Comparison of ENCODE assay signal across 32 cellular contexts in genomic region chr7:39295791-39296190, GRCh38.
"Had no signal": no experiment of that assay in that cellular context is flagged by ENCODE, and none has a peak within 500 bp of the region (broad histone marks: within the 10 kb centered on the region; RNA-seq: fewer than 3 reads in every experiment).

No MANE protein-coding gene starts in this region.

- FAIRE-seq: astrocyte, bronchial epithelial cell had no signal

- DNase-seq: activated effector memory CD4-positive, alpha-beta T cell treated with anti-CD3 and anti-CD28 coated beads, Interleukin-2, amount 50 U/mL, for 16 hours; activated effector memory CD4-positive, alpha-beta T cell treated with Interleukin-2 at 50 U/mL for 16 hours; activated gamma-delta T cell; activated gamma-delta T cell treated with Interleukin-2 at 50 U/mL for 16 hours; activated naive CD4-positive, alpha-beta T cell; activated naive CD4-positive, alpha-beta T cell treated with anti-CD3 and anti-CD28 coated beads for 36 hours; activated naive CD4-positive, alpha-beta T cell treated with anti-CD3 and anti-CD28 coated beads, Interleukin-2, amount 10 ng/mL, durations not matched to agents 7 days and 5 days; activated naive CD4-positive, alpha-beta T cell treated with anti-CD3 and anti-CD28 coated beads, Interleukin-2, amount 50 U/mL, for 16 hours; activated naive CD4-positive, alpha-beta T cell treated with Interleukin-2 at 50 U/mL for 16 hours; activated naive CD8-positive, alpha-beta T cell treated with anti-CD3 and anti-CD28 coated beads for 36 hours; activated naive CD8-positive, alpha-beta T cell treated with anti-CD3 and anti-CD28 coated beads, Interleukin-2, amount 10 ng/mL, durations not matched to agents 7 days and 5 days; activated naive CD8-positive, alpha-beta T cell treated with anti-CD3 and anti-CD28 coated beads, Interleukin-2, amount 50 U/mL, for 24 hours; activated T-cell treated with anti-CD3 and anti-CD28 coated beads, Interleukin-2, amount 50 U/mL, for 1 hour; activated T-cell treated with anti-CD3 and anti-CD28 coated beads, Interleukin-2, amount 50 U/mL, for 24 hours; activated T-cell treated with anti-CD3 and anti-CD28 coated beads, Interleukin-2, amount 50 U/mL, for 4 hours; activated T-cell treated with anti-CD3 and anti-CD28 coated beads, Interleukin-2, amount 50 U/mL, for 48 hours; activated T-cell treated with anti-CD3 and anti-CD28 coated beads, Interleukin-2, amount 50 U/mL, for 72 hours; adrenal gland; amniotic stem cell; amygdala; anterior cingulate cortex; aorta; body of pancreas; brain microvascular endothelial cell; caudate nucleus; central memory CD4-positive, alpha-beta T cell; cerebellar nuclear complex had no signal

- H3K27ac ChIP-seq: adrenal gland, ascending aorta, body of pancreas, brain microvascular endothelial cell, breast epithelium, cardiac muscle cell had no signal

- H3K4me3 ChIP-seq: adrenal gland, ascending aorta, body of pancreas, breast epithelium, cardiac muscle cell had no signal

- H3K36me3 ChIP-seq: adrenal gland, ascending aorta, brain microvascular endothelial cell, breast epithelium, cardiac muscle cell had no signal

- H3K27me3 ChIP-seq: adrenal gland, ascending aorta, body of pancreas, brain microvascular endothelial cell, breast epithelium, cardiac muscle cell had no signal

- H3K4me1 ChIP-seq: adrenal gland, ascending aorta, body of pancreas, breast epithelium had no signal

- H3K9me3 ChIP-seq: adrenal gland, ascending aorta, body of pancreas, breast epithelium had no signal
